In genomic region chr4:83440899-83441298, GRCh38 we compare ENCODE assay signal across 27 cellular contexts. TPM values are rescaled to one million over a fixed set of nuclear protein-coding genes. Genes with fewer than 3 reads are reported as not detected.
DNase-seq lines count a peak whose midpoint lies in the region; ATAC-seq and TF ChIP-seq lines count a peak whose summit lies in the region.
"Had no signal": no experiment of that assay in that cellular context is flagged by ENCODE, and none has a peak within 500 bp of the region (broad histone marks: within the 10 kb centered on the region; RNA-seq: fewer than 3 reads in every experiment).

No MANE protein-coding gene starts in this region.

- H3K9me3 Mint-ChIP-seq in IgD-negative memory B cell, result no peaks in the 10 kb centered on the region
- H3K9me3 Mint-ChIP-seq: activated CD4-positive, alpha-beta T cell treated with anti-CD3 and anti-CD28 coated beads, Interleukin-2, amount 10 ng/mL, durations not matched to agents 24 days and 14 days; activated naive CD8-positive, alpha-beta T cell treated with anti-CD3 and anti-CD28 coated beads for 36 hours; activated T-cell treated with anti-CD3 and anti-CD28 coated beads, Interleukin-2, amount 50 U/mL, for 24 hours; CD4-positive, alpha-beta T cell; HFFc6; stimulated activated naive CD8-positive, alpha-beta T cell treated with anti-CD3 and anti-CD28 coated beads, Interleukin-15, Interleukin-2, amounts not matched to agents 100 ng/mL and 50 ng/mL, for 24 hours had no signal

- H3K36me3 Mint-ChIP-seq in IgD-negative memory B cell, result peaks cover 11% of the 10 kb centered on the region

- no peak for TF ChIP-seq CTCF in GM10266 (IDR thresholded peaks at IDR 0.05; ENCODE audit: control insufficient read depth, insufficient read depth, low read depth, missing control alignments)

- ATAC-seq in GM21717 (IDR thresholded peaks at IDR 0.05; ENCODE audit: unreplicated experiment) (peak; percentile 51), GM18505 (IDR thresholded peaks at IDR 0.05; ENCODE audit: unreplicated experiment) (no peak)

- H3K4me1 Mint-ChIP-seq in IgD-negative memory B cell, result peaks cover 12 to 14% (median 13%) of the 10 kb centered on the region in 3 donors
- H3K4me1 Mint-ChIP-seq: activated CD4-positive, alpha-beta T cell treated with anti-CD3 and anti-CD28 coated beads, Interleukin-2, amount 10 ng/mL, durations not matched to agents 24 days and 14 days; activated naive CD8-positive, alpha-beta T cell treated with anti-CD3 and anti-CD28 coated beads for 36 hours had no signal

- no peaks in the 10 kb centered on the region for H3K27me3 Mint-ChIP-seq in IgD-negative memory B cell
- H3K27me3 Mint-ChIP-seq: activated CD4-positive, alpha-beta T cell treated with anti-CD3 and anti-CD28 coated beads, Interleukin-2, amount 10 ng/mL, durations not matched to agents 24 days and 14 days; activated naive CD8-positive, alpha-beta T cell treated with anti-CD3 and anti-CD28 coated beads for 36 hours; activated T-cell treated with anti-CD3 and anti-CD28 coated beads, Interleukin-2, amount 50 U/mL, for 24 hours; CD4-positive, alpha-beta T cell; stimulated activated naive CD8-positive, alpha-beta T cell treated with anti-CD3 and anti-CD28 coated beads, Interleukin-15, Interleukin-2, amounts not matched to agents 100 ng/mL and 50 ng/mL, for 24 hours had no signal

- TF ChIP-seq POLR2A in GM18505 (IDR thresholded peaks at IDR 0.05; ENCODE audit: borderline replicate concordance, extremely low read depth, insufficient read depth, insufficient read length), result no peak

- peak overlapping the region in 2 of 3 donors; percentile 16 to 47 for H3K27ac Mint-ChIP-seq in IgD-negative memory B cell
- H3K27ac Mint-ChIP-seq: activated CD4-positive, alpha-beta T cell treated with anti-CD3 and anti-CD28 coated beads, Interleukin-2, amount 10 ng/mL, durations not matched to agents 24 days and 14 days; activated naive CD8-positive, alpha-beta T cell treated with anti-CD3 and anti-CD28 coated beads for 36 hours; activated T-cell treated with anti-CD3 and anti-CD28 coated beads, Interleukin-2, amount 50 U/mL, for 24 hours; CD4-positive, alpha-beta T cell; HFFc6; stimulated activated naive CD8-positive, alpha-beta T cell treated with anti-CD3 and anti-CD28 coated beads, Interleukin-15, Interleukin-2, amounts not matched to agents 100 ng/mL and 50 ng/mL, for 24 hours had no signal

- H3K4me3 Mint-ChIP-seq in IgD-negative memory B cell, result no peak overlapping the region
- H3K4me3 Mint-ChIP-seq: activated CD4-positive, alpha-beta T cell treated with anti-CD3 and anti-CD28 coated beads, Interleukin-2, amount 10 ng/mL, durations not matched to agents 24 days and 14 days; activated naive CD8-positive, alpha-beta T cell treated with anti-CD3 and anti-CD28 coated beads for 36 hours; activated T-cell treated with anti-CD3 and anti-CD28 coated beads, Interleukin-2, amount 50 U/mL, for 24 hours; CD4-positive, alpha-beta T cell; HFFc6 had no signal

- DNase-seq in GM10266 (ENCODE audit: extremely low spot score) (peak; percentile 15), myocyte (ENCODE audit: low read depth) (peak; percentile 77), NCI-H1105 treated with DMSO at 0.1 percent for 48 hours (lab: John Stamatoyannopoulos, UW) (no peak), dermis blood vessel endothelial cell (no peak)
- no peak for DNase-seq in activated CD8-positive, alpha-beta memory T cell treated with anti-CD3 and anti-CD28 coated beads for 24 hours
- DNase-seq: activated CD4-positive, alpha-beta T cell treated with anti-CD3 and anti-CD28 coated beads, Interleukin-2, amount 10 ng/mL, durations not matched to agents 24 days and 14 days; activated effector memory CD4-positive, alpha-beta T cell treated with anti-CD3 and anti-CD28 coated beads, Interleukin-2, amount 50 U/mL, for 16 hours; activated naive CD8-positive, alpha-beta T cell treated with anti-CD3 and anti-CD28 coated beads for 36 hours; activated T-cell treated with anti-CD3 and anti-CD28 coated beads, Interleukin-2, amount 50 U/mL, for 24 hours; AML-193; anterior cingulate cortex; CD4-positive, alpha-beta T cell; DND-41; effector CD4-positive, alpha-beta T cell; HFFc6; IMR-90; mammary epithelial cell; NCI-H1694 treated with DMSO at 0.1 percent for 48 hours; NCI-H82; SIG-M5; SW 1271; T-helper 9 cell; uterus had no signal

RNA-seq across cellular contexts. Expression of gene HELQ, which starts 14.7 kb away (rescaled TPM):
- polyA plus RNA-seq in IgD-negative memory B cell, result 24.7 TPM
- total RNA-seq in myocyte, result 12.7 and 14.4 TPM in 2 replicates
- polyA plus RNA-seq in myocyte (2012), result 5.2 TPM
- 14.1 and 17.7 TPM in 2 replicates for total RNA-seq in dermis blood vessel endothelial cell

RNA-seq across cellular contexts. Expression of gene MRPS18C, which starts 15.0 kb away (rescaled TPM):
- 65.6 TPM for polyA plus RNA-seq in IgD-negative memory B cell
- total RNA-seq in myocyte, result 18.7 and 25.3 TPM in 2 replicates
- polyA plus RNA-seq in myocyte (2012), result 26.5 TPM
- 20.9 and 21.4 TPM in 2 replicates for total RNA-seq in dermis blood vessel endothelial cell

RNA-seq across cellular contexts. Expression of gene ABRAXAS1, which starts 44.0 kb away (rescaled TPM):
- polyA plus RNA-seq in IgD-negative memory B cell, result 7.6 TPM
- total RNA-seq in myocyte (12.9 and 14.0 TPM in 2 replicates), dermis blood vessel endothelial cell (22.0 and 24.5 TPM in 2 replicates)
- polyA plus RNA-seq in myocyte (2012), result 4.6 TPM

Comparison
In these comparisons a context has a peak if more than half of its experiments do, and no peak if none do; other contexts are left out.
1. DNase-seq: peak in GM10266 (single experiment) and myocyte (single experiment); none in NCI-H1105 treated with DMSO at 0.1 percent for 48 hours (single experiment), activated CD8-positive, alpha-beta memory T cell treated with anti-CD3 and anti-CD28 coated beads for 24 hours (single experiment) and dermis blood vessel endothelial cell (single experiment).